8 cellular contexts compared by ENCODE assay signal in the genomic region with DNA sequence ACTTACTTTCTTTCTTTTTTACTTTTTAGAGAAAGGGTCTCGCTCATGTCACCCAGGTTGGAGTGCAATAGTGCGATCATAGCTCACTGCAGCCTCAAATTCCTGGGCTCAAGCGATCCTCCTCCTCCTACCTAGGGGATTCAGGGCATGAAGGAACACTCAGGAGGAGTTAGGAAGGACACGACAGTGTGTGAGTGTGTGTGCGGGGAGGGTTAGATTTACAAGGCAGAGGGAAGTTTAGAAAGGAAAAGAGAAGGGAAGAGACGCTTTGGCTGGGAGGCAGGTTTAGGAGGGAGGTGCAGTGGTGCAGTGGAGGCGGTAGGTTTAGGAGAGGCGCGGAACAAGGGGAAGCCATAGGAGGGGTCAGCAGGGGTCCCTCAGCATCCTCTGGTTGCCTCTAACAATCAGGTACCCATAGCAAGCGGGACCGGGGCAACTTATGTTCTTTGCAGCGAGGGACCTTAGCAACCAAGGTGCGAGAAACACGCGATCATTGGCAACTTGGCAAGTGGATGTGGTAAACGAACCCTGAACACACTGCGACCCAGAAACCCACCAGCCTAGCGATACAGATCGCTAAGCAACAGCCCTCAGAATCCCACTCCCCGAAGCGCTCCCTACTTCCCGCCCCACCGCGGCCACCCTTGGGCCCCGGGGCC. TPM values are rescaled to one million over a fixed set of nuclear protein-coding genes. Genes with fewer than 3 reads are reported as not detected.
DNase-seq lines count a peak whose midpoint lies in the region; FAIRE-seq and TF ChIP-seq lines count a peak whose summit lies in the region.

No MANE protein-coding gene starts in this region.

- H3K9me3 ChIP-seq in breast epithelium (no peaks in the 10 kb centered on the region), liver (ENCODE audit: control insufficient read depth in 4 of 4, low read length in 3 of 4) (no peaks in the 10 kb centered on the region), thyroid gland (no peaks in the 10 kb centered on the region)

- TF ChIP-seq CTCF in Calu3 (IDR thresholded peaks at IDR 0.05; ENCODE audit: unreplicated experiment), result no peak
- no peak for TF ChIP-seq CTCF in LNCaP clone FGC (IDR thresholded peaks at IDR 0.05; ENCODE audit: control insufficient read depth, extremely low read depth, insufficient read depth)
- TF ChIP-seq CTCF in breast epithelium (IDR thresholded peaks at IDR 0.05), result no peak
- no peak for TF ChIP-seq CTCF in liver (IDR thresholded peaks at IDR 0.05; ENCODE audit: low read depth, low read length, missing input control)
- no peak for TF ChIP-seq CTCF in thyroid gland (IDR thresholded peaks at IDR 0.05)
- TF ChIP-seq CTCF in GM10266 (IDR thresholded peaks at IDR 0.05; ENCODE audit: control insufficient read depth, insufficient read depth, low read depth, missing control alignments), result no peak

- H3K27ac Mint-ChIP-seq in Calu3 (ENCODE audit: unreplicated experiment), result peak overlapping the region; percentile 91

- TF ChIP-seq POLR2A in breast epithelium (IDR thresholded peaks at IDR 0.05) (no peak), thyroid gland (IDR thresholded peaks at IDR 0.05) (no peak), H54 (IDR thresholded peaks at IDR 0.05; ENCODE audit: low read depth, low read length) (no peak)

- TF ChIP-seq RAD21 in liver (IDR thresholded peaks at IDR 0.05), result no peak

- FAIRE-seq in H54 (lab: Jason Lieb, UNC), result no peak

- H3K4me1 ChIP-seq in breast epithelium, result peaks cover 0 to 6% of the 10 kb centered on the region in 2 donors
- peaks cover 4 to 33% (median 15%) of the 10 kb centered on the region in 4 donors for H3K4me1 ChIP-seq in liver (ENCODE audit: control insufficient read depth in 4 of 4, insufficient read depth in 4 of 4, low read length in 3 of 4)
- peaks cover 20 to 26% of the 10 kb centered on the region in 2 donors for H3K4me1 ChIP-seq in thyroid gland

- BruUV-seq in Calu3 (replicated peaks; lab: Mats Ljungman, UMichigan), result no TSS peak

- H3K36me3 ChIP-seq in breast epithelium (no peaks in the 10 kb centered on the region), liver (ENCODE audit: control insufficient read depth in 4 of 4, insufficient read depth in 3 of 4, low read depth in 1 of 4, low read length in 3 of 4) (no peaks in the 10 kb centered on the region), thyroid gland (no peaks in the 10 kb centered on the region)

- H3K27me3 ChIP-seq in breast epithelium (no peaks in the 10 kb centered on the region), liver (ENCODE audit: control insufficient read depth in 4 of 4, insufficient read depth in 4 of 4, low read length in 3 of 4) (no peaks in the 10 kb centered on the region), thyroid gland (no peaks in the 10 kb centered on the region)

- H3K9me3 Mint-ChIP-seq in Calu3 (ENCODE audit: low read depth, unreplicated experiment), result no peaks in the 10 kb centered on the region

- peak overlapping the region; percentile 83 for H3K4me3 Mint-ChIP-seq in Calu3 (ENCODE audit: low read depth, unreplicated experiment)

- H3K4me3 ChIP-seq in LNCaP clone FGC (ENCODE audit: low read depth, low read length), result peak overlapping the region; percentile 99
- peak overlapping the region; percentile 67 to 94 (median 91) for H3K4me3 ChIP-seq in breast epithelium
- peak overlapping the region; percentile 67 to 88 (median 86) for H3K4me3 ChIP-seq in liver (ENCODE audit: low read depth in 1 of 3, low read length in 3 of 3)
- H3K4me3 ChIP-seq in thyroid gland (replicated peaks in 1 of 3), result peak overlapping the region; percentile 48 to 71 (median 62)

- intact Hi-C loops in Calu3 (cut with micrococcal nuclease; ENCODE audit: unreplicated experiment), result no loop called here
- intact Hi-C loops in breast epithelium (cut with DNase I; ENCODE audit: low total_unique reads), result no loop called here
- intact Hi-C loops in thyroid gland (cut with DNase I), result loop anchor here (5.0 kb wide), 1 partner anchor 52 kb away; the partner anchor contains the start of gene HNRNPL

- WGBS in liver, result 10% methylated on average over 25 of the region's 25 CpGs
- 6 to 8% methylated on average over 16 to 23 of the region's 25 CpGs for WGBS in thyroid gland, 2 donors

- H3K27ac ChIP-seq in breast epithelium (peak overlapping the region; percentile 92 to 94), liver (ENCODE audit: low read depth in 1 of 2, low read length in 2 of 2) (peak overlapping the region; percentile 79 to 83), thyroid gland (peak overlapping the region; percentile 41 to 81 (median 71))

- DNase-seq in Calu3 (no peak), LNCaP clone FGC (ENCODE audit: low read depth) (no peak), breast epithelium (ENCODE audit: low spot score in 2 of 2) (peak in 1 of 2 donors; percentile 50), thyroid gland (peak in 1 of 2 donors; percentile 40), GM10266 (ENCODE audit: extremely low spot score) (no peak), epidermal melanocyte (ENCODE audit: insufficient read length, low spot score) (no peak), H54 (ENCODE audit: insufficient read length, low spot score) (no peak)

- CTCF ChIA-PET in Calu3 (lab: Charles Lee), result no interaction called here

- peaks cover 22% of the 10 kb centered on the region for H3K4me1 Mint-ChIP-seq in Calu3 (ENCODE audit: low read depth, unreplicated experiment)

- H3K27me3 Mint-ChIP-seq in Calu3 (ENCODE audit: unreplicated experiment), result no peaks in the 10 kb centered on the region

- peak overlapping the region; percentile 77 to 91 for H3K9ac ChIP-seq in liver (ENCODE audit: low read depth in 1 of 2, low read length in 2 of 2)

- peaks cover 45% of the 10 kb centered on the region for H3K36me3 Mint-ChIP-seq in Calu3 (ENCODE audit: insufficient read depth, unreplicated experiment)

TF ChIP-seq in liver, 16 proteins besides CTCF, POLR2A, EP300 and RAD21:
- TF ChIP-seq NR2F2 (IDR thresholded peaks at IDR 0.05), result no peak
- no peak for TF ChIP-seq ZBTB33 (IDR thresholded peaks at IDR 0.05)
- TF ChIP-seq RXRA (IDR thresholded peaks at IDR 0.05), result no peak
- no peak for TF ChIP-seq SP1 (IDR thresholded peaks at IDR 0.05)
- no peak for TF ChIP-seq YY1 (IDR thresholded peaks at IDR 0.05)
- TF ChIP-seq HNF4A (conservative IDR thresholded peaks at IDR 0.05), result no peak
- no peak for TF ChIP-seq JUND (IDR thresholded peaks at IDR 0.05)
- TF ChIP-seq TAF1 (conservative IDR thresholded peaks at IDR 0.05), result no peak
TF ChIP-seq in liver: peak in this region for 0.

RNA-seq across cellular contexts. Expression of gene SIRT2, which starts 0.5 kb away (rescaled TPM):
- total RNA-seq in Calu3 (2022), result 51.7 and 55.6 TPM in 2 replicates
- 10 to 100 TPM; 61.8 to 92.3 (median 88.2) TPM for total RNA-seq in breast epithelium
- total RNA-seq in liver, result 10 to 100 TPM; 21.8 to 42.2 TPM
- 10 to 100 TPM; 26.1 to 27.6 TPM for polyA plus RNA-seq in liver
- total RNA-seq in thyroid gland, result 100 to 1,000 TPM in 1 of 4 donors, 10 to 100 TPM in 3; 69.6 to 107 (median 90.7) TPM

RNA-seq across cellular contexts. Expression of gene NFKBIB, which starts 0.9 kb away (rescaled TPM):
- 54.4 and 62.6 TPM in 2 replicates for total RNA-seq in Calu3 (2022)
- 10 to 100 TPM; 15.7 to 29.2 (median 19.6) TPM for total RNA-seq in breast epithelium
- 10 to 100 TPM; 10.0 to 19.7 TPM for total RNA-seq in liver
- polyA plus RNA-seq in liver, result 10 to 100 TPM in 1 of 2 donors, 1 to 10 TPM in 1; 8.0 to 25.4 TPM
- total RNA-seq in thyroid gland, result 10 to 100 TPM; 18.6 to 23.7 (median 21.2) TPM

RNA-seq across cellular contexts. Expression of gene CCER2, which starts 13.1 kb away (rescaled TPM):
- total RNA-seq in Calu3 (2022) (0.57 and 1.2 TPM in 2 replicates), breast epithelium (under 1 TPM in 2 of 3 donors, not detected in 1; 0.64 to 0.88 TPM), liver (under 1 TPM; 0.08 to 0.14 TPM), thyroid gland (1 to 10 TPM in 2 of 4 donors, not detected in 2; 1.2 to 1.9 TPM)
- polyA plus RNA-seq in liver, result under 1 TPM in 1 of 2 donors, not detected in 1; 0.16 TPM

RNA-seq across cellular contexts. Expression of gene RINL, which starts 20.8 kb away (rescaled TPM):
- total RNA-seq in Calu3 (2022) (4.1 TPM in 2 replicates), breast epithelium (10 to 100 TPM in 2 of 3 donors, 1 to 10 TPM in 1; 4.5 to 13.0 (median 12.8) TPM), liver (1 to 10 TPM; 4.9 to 5.5 TPM), thyroid gland (10 to 100 TPM in 3 of 4 donors, 1 to 10 TPM in 1; 6.4 to 18.7 (median 13.5) TPM)
- polyA plus RNA-seq in liver, result 1 to 10 TPM; 5.5 to 8.7 TPM

RNA-seq across cellular contexts. Expression of gene SARS2, which starts 31.6 kb away (rescaled TPM):
- total RNA-seq in Calu3 (2022) (52.1 and 58.1 TPM in 2 replicates), breast epithelium (10 to 100 TPM; 10.9 to 22.6 (median 18.9) TPM), liver (10 to 100 TPM; 15.9 to 19.2 TPM), thyroid gland (10 to 100 TPM; 26.6 to 52.0 (median 37.8) TPM)
- polyA plus RNA-seq in liver, result 10 to 100 TPM; 16.4 to 17.8 TPM
